In the genomic region with DNA sequence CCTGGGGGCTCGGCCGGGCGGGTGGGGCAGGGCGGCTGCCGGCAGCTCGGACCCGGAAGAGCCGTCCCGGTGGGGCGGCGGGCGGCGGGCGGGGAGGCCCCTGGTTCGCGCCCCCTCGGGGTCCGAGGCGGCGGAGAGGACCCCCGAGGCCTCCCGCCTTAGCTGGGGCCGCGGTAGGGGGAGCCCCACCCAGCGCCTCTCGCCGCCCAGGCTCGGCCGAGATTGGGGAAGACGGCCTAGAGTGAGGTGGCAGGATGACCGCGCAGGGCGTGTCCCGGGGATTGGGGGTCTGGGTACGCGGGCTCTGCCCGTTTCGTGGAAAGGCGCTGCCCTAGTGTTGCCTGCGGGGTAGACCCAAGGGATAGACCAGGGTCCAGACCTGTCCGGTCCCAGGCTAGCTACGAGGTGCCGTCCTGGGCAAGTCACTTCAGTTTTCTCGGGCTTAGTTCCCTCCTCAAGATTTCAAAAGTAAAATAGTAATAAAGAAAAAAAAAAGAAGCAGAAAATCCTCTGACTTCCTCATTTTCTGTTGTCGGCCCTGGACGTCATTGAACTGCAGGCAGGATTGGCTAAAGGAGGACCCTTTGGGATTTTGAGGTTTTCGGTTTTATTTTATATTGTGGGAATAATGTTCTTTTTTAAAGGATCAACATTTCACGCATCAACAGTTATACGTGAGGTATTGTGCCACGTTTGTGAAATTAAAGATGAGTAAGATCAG, we compare ENCODE assay signal across 8 cellular contexts. TPM values are rescaled to one million over a fixed set of nuclear protein-coding genes. Genes with fewer than 3 reads are reported as not detected.
DNase-seq lines count a peak whose midpoint lies in the region; ATAC-seq and TF ChIP-seq lines count a peak whose summit lies in the region.

No MANE protein-coding gene starts in this region.

- no peaks in the 10 kb centered on the region for H3K27me3 ChIP-seq in IMR-90 (ENCODE audit: control insufficient read depth, insufficient read depth, low read length)
- no peaks in the 10 kb centered on the region for H3K27me3 ChIP-seq in brain microvascular endothelial cell (replicated peaks)
- H3K27me3 ChIP-seq in spleen (replicated peaks in 1 of 7), result no peaks in the 10 kb centered on the region

- H2AFZ ChIP-seq in IMR-90 (replicated peaks; ENCODE audit: low read length, poor library complexity), result peak overlapping the region; percentile 95

- peaks cover 37% of the 10 kb centered on the region for H4K20me1 ChIP-seq in IMR-90 (ENCODE audit: insufficient read depth, low read length)

- peaks cover 7% of the 10 kb centered on the region for H3K4me1 ChIP-seq in IMR-90 (ENCODE audit: control insufficient read depth, insufficient read depth, low read length)
- H3K4me1 ChIP-seq in spleen, result peaks cover 26 to 61% (median 55%) of the 10 kb centered on the region in 6 donors

- H3K27ac ChIP-seq in IMR-90 (ENCODE audit: insufficient read depth, low read length) (peak overlapping the region; percentile 74), brain microvascular endothelial cell (peak overlapping the region; percentile 88), spleen (peak overlapping the region; percentile 92 to 100 (median 98))

- 3% methylated on average over 17 of the region's 50 CpGs; no CpG with 5 or more reads in 1 of the 2 experiments for WGBS in IMR-90 (ENCODE audit: extremely low coverage in 2 of 2, insufficient read length in 1 of 2), 2 experiments
- 1 to 2% (median 1%) methylated on average over 21 to 50 of the region's 50 CpGs for WGBS in spleen, 5 donors

- peak; percentile 74 for DNase-seq in Daoy (ENCODE audit: low read depth)
- peak; percentile 41 for DNase-seq in IMR-90
- DNase-seq in T1000 (lab: John Stamatoyannopoulos, UW), result peak; percentile 32
- peak; percentile 21 for DNase-seq in brain microvascular endothelial cell
- peak; percentile 53 for DNase-seq in iPS-NIHi11 (ENCODE audit: low spot score)
- peak; percentile 95 for DNase-seq in spleen
- DNase-seq in NCI-H187 (lab: John Stamatoyannopoulos, UW), result no peak

- in situ Hi-C loops in IMR-90 (cut with MboI; ENCODE audit: low sequenced_read_pairs) (no loop called here), brain microvascular endothelial cell (cut with HindIII; ENCODE audit: low pct_ligation_motif_present, low sequenced_read_pairs) (no loop called here)

- H4K5ac ChIP-seq in IMR-90 (ENCODE audit: low read depth, low read length), result peak overlapping the region; percentile 67

- H2BK5ac ChIP-seq in IMR-90 (ENCODE audit: low read depth, low read length, poor library complexity, severe bottlenecking), result peak overlapping the region; percentile 75

- peak overlapping the region; percentile 99 for H2AK9ac ChIP-seq in IMR-90 (replicated peaks; ENCODE audit: low read depth, low read length, poor library complexity)

- peak overlapping the region; percentile 94 for H3K23ac ChIP-seq in IMR-90 (ENCODE audit: low read depth, low read length)

- peak overlapping the region; percentile 95 for H4K91ac ChIP-seq in IMR-90 (ENCODE audit: insufficient read depth, low read depth, low read length)

- H3K36me3 ChIP-seq in IMR-90 (ENCODE audit: control insufficient read depth, insufficient read depth, low read length) (peaks cover 8% of the 10 kb centered on the region), brain microvascular endothelial cell (replicated peaks) (peaks cover 18% of the 10 kb centered on the region), spleen (peaks cover 0 to 33% (median 13%) of the 10 kb centered on the region in 6 donors)

- H2BK15ac ChIP-seq in IMR-90 (ENCODE audit: low read depth, low read length), result peak overlapping the region; percentile 47; the same call in 1 of the 3 replicates

- H3K4ac ChIP-seq in IMR-90 (ENCODE audit: low read depth, low read length), result peak overlapping the region; percentile 87

- peak overlapping the region; percentile 66 for H3K18ac ChIP-seq in IMR-90 (ENCODE audit: low read depth, low read length)

- peak overlapping the region; percentile 83 for H2AK5ac ChIP-seq in IMR-90 (ENCODE audit: low read depth, low read length)

- dilution Hi-C loops in IMR-90 (cut with HindIII; ENCODE audit: low sequenced_read_pairs, unreplicated experiment), result no loop called here

- H3K14ac ChIP-seq in IMR-90 (replicated peaks; ENCODE audit: low read depth, low read length), result peak overlapping the region; percentile 93

- peak overlapping the region; percentile 85 for H3K9ac ChIP-seq in IMR-90 (ENCODE audit: low read depth, low read length)

- intact Hi-C loops in IMR-90 (cut with micrococcal nuclease), result loop anchor here (1.0 kb wide), 2 partner anchors 12 to 68 kb away; no protein-coding TSS in a partner anchor
- intact Hi-C loops in spleen (cut with DNase I; ENCODE audit: low total_unique reads), result no loop called here

- H3K4me3 ChIP-seq in IMR-90 (ENCODE audit: insufficient read depth, low read depth, low read length), result peak overlapping the region; percentile 80
- peak overlapping the region; percentile 94 for H3K4me3 ChIP-seq in brain microvascular endothelial cell (ENCODE audit: low read depth, low read length)
- H3K4me3 ChIP-seq in spleen, result peak overlapping the region; percentile 62 to 92 (median 76)

- TF ChIP-seq POLR2A in IMR-90 (IDR thresholded peaks at IDR 0.05; ENCODE audit: low read depth, low read length) (no peak; the same call in 1 of the 2 replicates), spleen (IDR thresholded peaks at IDR 0.05) (no peak)

- CTCF ChIA-PET in IMR-90 (lab: Yijun Ruan, JAX), result interaction anchor here (1.5 to 1.9 kb wide), 2 partner anchors 26 to 68 kb away, joined by 4 to 5 read pairs; no protein-coding TSS in a partner anchor

- ATAC-seq in GM21619 (IDR thresholded peaks at IDR 0.05; ENCODE audit: unreplicated experiment) (peak; percentile 40), IMR-90 (ENCODE audit: low read depth) (peak; percentile 59)

- TF ChIP-seq CTCF in IMR-90 (conservative IDR thresholded peaks at IDR 0.05; ENCODE audit: low read depth, low read length) (no peak), brain microvascular endothelial cell (IDR thresholded peaks at IDR 0.05; ENCODE audit: low read depth, low read length, missing control alignments) (no peak), spleen (IDR thresholded peaks at IDR 0.05 in 8 of 11, conservative IDR thresholded peaks at IDR 0.05 in 3 of 11) (peak in 1 of 11 experiments; percentile 18)

- POLR2A ChIA-PET in IMR-90 (lab: Charles Lee; ENCODE audit: unreplicated experiment), result interaction anchor here (0.5 to 0.9 kb wide), 2 partner anchors 20 to 155 kb away, joined by 4 to 9 read pairs; a partner anchor contains a TSS

- peaks cover 10 to 45% of the 10 kb centered on the region in 2 experiments for H3K79me1 ChIP-seq in IMR-90 (ENCODE audit: low read depth in 1 of 2, low read length in 2 of 2)

- H4K8ac ChIP-seq in IMR-90 (ENCODE audit: low read depth in 2 of 2, low read length in 2 of 2), result peak overlapping the region; percentile 86 to 96; a peak in 3 of 4 replicates

- TSS peak; percentile 25 for BruUV-seq in IMR-90 (replicated peaks; lab: Mats Ljungman, UMichigan)

- H3K56ac ChIP-seq in IMR-90 (ENCODE audit: extremely low read depth, insufficient read depth, low read length), result peak overlapping the region; percentile 98

- H3K9me3 ChIP-seq in IMR-90 (ENCODE audit: control insufficient read depth, insufficient read depth, low read length) (no peaks in the 10 kb centered on the region), spleen (no peaks in the 10 kb centered on the region)

- H2BK120ac ChIP-seq in IMR-90 (ENCODE audit: low read depth, low read length), result peak overlapping the region; percentile 60

- H2BK20ac ChIP-seq in IMR-90 (ENCODE audit: low read depth, low read length), result no peak overlapping the region

- H3K9me1 ChIP-seq in IMR-90 (ENCODE audit: insufficient read depth, low read length), result peaks cover 9% of the 10 kb centered on the region; the same call in 1 of the 2 replicates

- H3K4me2 ChIP-seq in IMR-90 (ENCODE audit: low read depth, low read length), result peak overlapping the region; percentile 88

- 0 out of 2 replicates have a peak, but pooled peaks have one; percentile 28 for TF ChIP-seq RAD21 in IMR-90 (IDR thresholded peaks at IDR 0.05; ENCODE audit: low read length)

TF ChIP-seq in IMR-90, 13 proteins besides CTCF, POLR2A, EP300 and RAD21 (continues in another document):
- TF ChIP-seq MAZ (IDR thresholded peaks at IDR 0.05; ENCODE audit: borderline replicate concordance, low read depth, low read length) (0 out of 2 replicates have a peak, but pooled peaks have one; percentile 6), SMC3 (IDR thresholded peaks at IDR 0.05; ENCODE audit: low read depth, low read length) (no peak), BHLHE40 (IDR thresholded peaks at IDR 0.05; ENCODE audit: low read depth, low read length) (no peak)
- TF ChIP-seq, protein P1, sequence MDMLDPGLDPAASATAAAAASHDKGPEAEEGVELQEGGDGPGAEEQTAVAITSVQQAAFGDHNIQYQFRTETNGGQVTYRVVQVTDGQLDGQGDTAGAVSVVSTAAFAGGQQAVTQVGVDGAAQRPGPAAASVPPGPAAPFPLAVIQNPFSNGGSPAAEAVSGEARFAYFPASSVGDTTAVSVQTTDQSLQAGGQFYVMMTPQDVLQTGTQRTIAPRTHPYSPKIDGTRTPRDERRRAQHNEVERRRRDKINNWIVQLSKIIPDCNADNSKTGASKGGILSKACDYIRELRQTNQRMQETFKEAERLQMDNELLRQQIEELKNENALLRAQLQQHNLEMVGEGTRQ (IDR thresholded peaks at IDR 0.05; ENCODE audit: low read depth, low read length), result no peak
- TF ChIP-seq, protein P2, sequence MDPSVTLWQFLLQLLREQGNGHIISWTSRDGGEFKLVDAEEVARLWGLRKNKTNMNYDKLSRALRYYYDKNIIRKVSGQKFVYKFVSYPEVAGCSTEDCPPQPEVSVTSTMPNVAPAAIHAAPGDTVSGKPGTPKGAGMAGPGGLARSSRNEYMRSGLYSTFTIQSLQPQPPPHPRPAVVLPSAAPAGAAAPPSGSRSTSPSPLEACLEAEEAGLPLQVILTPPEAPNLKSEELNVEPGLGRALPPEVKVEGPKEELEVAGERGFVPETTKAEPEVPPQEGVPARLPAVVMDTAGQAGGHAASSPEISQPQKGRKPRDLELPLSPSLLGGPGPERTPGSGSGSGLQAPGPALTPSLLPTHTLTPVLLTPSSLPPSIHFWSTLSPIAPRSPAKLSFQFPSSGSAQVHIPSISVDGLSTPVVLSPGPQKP (IDR thresholded peaks at IDR 0.05; ENCODE audit: borderline replicate concordance, low read depth, low read length), result no peak

RNA-seq across cellular contexts. Expression of a gene that starts 0.6 kb away (rescaled TPM):
- total RNA-seq in Daoy (2014; rRNA removed; shearing (Covaris generic)), result 98.5 and 143 TPM in 2 replicates
- 207 and 246 TPM in 2 replicates for total RNA-seq in IMR-90 (2012; rRNA removed)
- polyA plus RNA-seq in IMR-90 (2012; rRNA removed), result 87.5 and 93.4 TPM in 2 replicates
- 9.1 and 14.9 TPM in 2 replicates for polyA plus RNA-seq in IMR-90 (2012; cell fraction: cytosol; rRNA removed)
- polyA plus RNA-seq in IMR-90 (2012; cell fraction: nucleus; rRNA removed; ENCODE audit: low replicate concordance), result 41.3 and 240 TPM in 2 replicates
- total RNA-seq in spleen, result 100 to 1,000 TPM; 190 to 282 (median 261) TPM
- 10 to 100 TPM; 48.1 to 72.0 (median 51.6) TPM for polyA plus RNA-seq in spleen

RNA-seq across cellular contexts. Expression of a gene that starts 36.5 kb away (rescaled TPM):
- total RNA-seq in Daoy (2014; rRNA removed; shearing (Covaris generic)), result 0.45 and 1.5 TPM in 2 replicates
- total RNA-seq in IMR-90 (2012; rRNA removed) (1.1 TPM in 2 replicates), spleen (1 to 10 TPM in 6 of 7 donors, under 1 TPM in 1; 0.77 to 4.2 (median 1.8) TPM)
- polyA plus RNA-seq in IMR-90 (2012; rRNA removed) (0.90 and 0.91 TPM in 2 replicates), spleen (under 1 TPM; 0.17 to 0.29 (median 0.20) TPM)
- polyA plus RNA-seq in IMR-90 (2012; cell fraction: cytosol; rRNA removed), result 0.42 and 0.88 TPM in 2 replicates
- polyA plus RNA-seq in IMR-90 (2012; cell fraction: nucleus; rRNA removed; ENCODE audit: low replicate concordance), result 0.40 and 1.8 TPM in 2 replicates

Comparison
In these comparisons a context has a peak if more than half of its experiments do, and no peak if none do; other contexts are left out.
1. DNase-seq: peak in Daoy (single experiment), IMR-90 (single experiment), T1000 (single experiment), brain microvascular endothelial cell (single experiment), iPS-NIHi11 (single experiment) and spleen (single experiment); none in NCI-H187 (0 of 2).
2. Peak in every context shown above with its lines, with median percentiles within 50 percentile points of each other: H3K27ac ChIP-seq and H3K4me3 ChIP-seq.